In the genomic region with DNA sequence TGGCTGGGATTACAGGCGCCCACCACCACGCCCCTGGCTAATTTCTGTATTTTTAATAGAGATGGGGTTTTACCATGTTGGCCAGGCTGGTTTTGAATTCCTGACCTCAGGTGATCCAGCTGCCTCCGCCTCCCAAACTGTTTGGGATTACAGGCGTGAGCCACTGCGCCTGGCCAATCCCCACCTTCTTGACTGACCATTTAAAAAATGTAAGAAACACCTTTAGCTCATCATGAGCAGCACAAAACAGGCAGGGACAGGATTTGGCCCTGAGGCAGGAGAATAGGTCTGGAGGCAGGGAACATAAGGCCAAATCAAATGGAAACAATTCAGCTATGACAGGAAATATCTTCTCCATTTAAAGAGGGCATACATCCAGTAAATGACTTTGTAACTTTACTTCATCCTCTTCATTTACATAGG, we compare ENCODE assay signal across 9 cellular contexts. TPM values are rescaled to one million over a fixed set of nuclear protein-coding genes. Genes with fewer than 3 reads are reported as not detected.
A peak's percentile ranks its signal among the peaks of the same experiment; 100 is the strongest.
DNase-seq lines count a peak whose midpoint lies in the region; ATAC-seq, FAIRE-seq and TF ChIP-seq lines count a peak whose summit lies in the region.
"Had no signal": no experiment of that assay in that cellular context is flagged by ENCODE, and none has a peak within 500 bp of the region (broad histone marks: within the 10 kb centered on the region; RNA-seq: fewer than 3 reads in every experiment).

No MANE protein-coding gene starts in this region.

- peak overlapping the region; percentile 86 for H3K4me3 Mint-ChIP-seq in dendritic cell treated with granulocyte-macrophage colony-stimulating factor and Interleukin-4, amounts not matched to agents 40 ng/mL and 50 ng/mL, for 4 days
- H3K4me3 Mint-ChIP-seq in neural crest cell: peak overlapping the region; percentile 93

- peaks cover 17% of the 10 kb centered on the region for H3K4me1 Mint-ChIP-seq in dendritic cell treated with granulocyte-macrophage colony-stimulating factor and Interleukin-4, amounts not matched to agents 40 ng/mL and 50 ng/mL, for 4 days (ENCODE audit: low read depth)
- peaks cover 24% of the 10 kb centered on the region for H3K4me1 Mint-ChIP-seq in neural crest cell

- no peaks in the 10 kb centered on the region for H3K9me3 Mint-ChIP-seq in dendritic cell treated with granulocyte-macrophage colony-stimulating factor and Interleukin-4, amounts not matched to agents 40 ng/mL and 50 ng/mL, for 4 days
- H3K9me3 Mint-ChIP-seq in neural crest cell: no peaks in the 10 kb centered on the region

- intact Hi-C loops in dendritic cell treated with granulocyte-macrophage colony-stimulating factor and Interleukin-4, amounts not matched to agents 40 ng/mL and 50 ng/mL, for 4 days (cut with micrococcal nuclease): loop anchor here (1.0 to 2.0 kb wide), 2 partner anchors 13 to 19 kb away; partner anchors contain the start of genes IFI30 and RAB3A

- H3K4me3 ChIP-seq in BJ (ENCODE audit: low read depth, low read length): peak overlapping the region; percentile 64
- H3K4me3 ChIP-seq in MG63: peak overlapping the region; percentile 57

- CTCF ChIA-PET in BJ (lab: Yijun Ruan, JAX): interaction anchor here (0.7 to 2.8 kb wide), 14 partner anchors 9 to 137 kb away, joined by 3 to 49 read pairs (median 4); no protein-coding TSS in a partner anchor

- H3K36me3 Mint-ChIP-seq in dendritic cell treated with granulocyte-macrophage colony-stimulating factor and Interleukin-4, amounts not matched to agents 40 ng/mL and 50 ng/mL, for 4 days (ENCODE audit: low read depth): peaks cover 30% of the 10 kb centered on the region
- H3K36me3 Mint-ChIP-seq in neural crest cell (ENCODE audit: low read depth): no peaks in the 10 kb centered on the region

- H3K27me3 ChIP-seq in BJ (ENCODE audit: control insufficient read depth, insufficient read depth, low read length) (no peaks in the 10 kb centered on the region), MG63 (no peaks in the 10 kb centered on the region)

- ATAC-seq in HG03521 (IDR thresholded peaks at IDR 0.05; ENCODE audit: unreplicated experiment) (no peak), HG02759 (IDR thresholded peaks at IDR 0.05; ENCODE audit: unreplicated experiment) (no peak)

- TF ChIP-seq CTCF in BJ (IDR thresholded peaks at IDR 0.05; ENCODE audit: insufficient read depth, low read depth, low read length) (no peak), neural crest cell (conservative IDR thresholded peaks at IDR 0.05) (no peak)

- no peak for DNase-seq in BJ (ENCODE audit: low read depth)
- DNase-seq in MG63: no peak
- no peak for DNase-seq in neural crest cell (ENCODE audit: low read depth, low spot score)
- no peak for DNase-seq in foreskin melanocyte
- no peak for DNase-seq in frontal cortex (ENCODE audit: low spot score in 2 of 2)
- DNase-seq: NCI-H1092 had no signal

- H3K36me3 ChIP-seq in BJ (ENCODE audit: control insufficient read depth, insufficient read depth, low read length): peaks cover 4% of the 10 kb centered on the region; the same call in 1 of the 2 replicates
- H3K36me3 ChIP-seq in MG63: peaks cover 4% of the 10 kb centered on the region

- no peak for FAIRE-seq in frontal cortex (lab: Jason Lieb, UNC)

- POLR2A ChIA-PET in BJ (lab: Charles Lee): no interaction called here

- H3K27ac Mint-ChIP-seq in dendritic cell treated with granulocyte-macrophage colony-stimulating factor and Interleukin-4, amounts not matched to agents 40 ng/mL and 50 ng/mL, for 4 days: peak overlapping the region; percentile 92
- no peak overlapping the region for H3K27ac Mint-ChIP-seq in neural crest cell (ENCODE audit: unreplicated experiment)

- no peaks in the 10 kb centered on the region for H3K27me3 Mint-ChIP-seq in dendritic cell treated with granulocyte-macrophage colony-stimulating factor and Interleukin-4, amounts not matched to agents 40 ng/mL and 50 ng/mL, for 4 days
- peaks cover 5% of the 10 kb centered on the region for H3K27me3 Mint-ChIP-seq in neural crest cell (ENCODE audit: low read depth)

- H3K9me3 ChIP-seq in MG63: no peaks in the 10 kb centered on the region

RNA-seq across cellular contexts. Expression of gene MPV17L2, which starts 1.4 kb away (rescaled TPM):
- polyA plus RNA-seq in BJ (2011; rRNA removed): 13.3 and 25.0 TPM in 2 replicates
- polyA minus RNA-seq in BJ (2011; rRNA and poly(A)+ RNA removed): 12.3 and 15.1 TPM in 2 replicates
- 8.2 and 29.5 TPM in 2 replicates for total RNA-seq in MG63 (2014; rRNA removed; shearing (Covaris generic); ENCODE audit: low replicate concordance)
- total RNA-seq in neural crest cell (16.9 and 17.2 TPM in 2 replicates), frontal cortex (4.5 TPM)

RNA-seq across cellular contexts. Expression of gene RAB3A, which starts 12.2 kb away (rescaled TPM):
- 1.4 and 2.0 TPM in 2 replicates for polyA plus RNA-seq in BJ (2011; rRNA removed)
- 4.4 and 7.0 TPM in 2 replicates for polyA minus RNA-seq in BJ (2011; rRNA and poly(A)+ RNA removed)
- total RNA-seq in MG63 (2014; rRNA removed; shearing (Covaris generic); ENCODE audit: low replicate concordance): 0.99 TPM in 1 of 2 replicates, not detected in the other
- total RNA-seq in neural crest cell: 9.2 and 9.9 TPM in 2 replicates
- 42.0 TPM for total RNA-seq in frontal cortex

RNA-seq across cellular contexts. Expression of gene IFI30, which starts 18.0 kb away (rescaled TPM):
- 11.1 and 14.5 TPM in 2 replicates for polyA plus RNA-seq in BJ (2011; rRNA removed)
- polyA minus RNA-seq in BJ (2011; rRNA and poly(A)+ RNA removed): 1.6 and 4.0 TPM in 2 replicates
- total RNA-seq in MG63 (2014; rRNA removed; shearing (Covaris generic); ENCODE audit: low replicate concordance): 1.0 TPM in 1 of 2 replicates, not detected in the other
- total RNA-seq in neural crest cell: not detected in 2 replicates
- total RNA-seq in frontal cortex: 0.41 TPM

RNA-seq across cellular contexts. Expression of gene PDE4C, which starts 34.6 kb away (rescaled TPM):
- polyA plus RNA-seq in BJ (2011; rRNA removed): 0.06 and 0.12 TPM in 2 replicates
- polyA minus RNA-seq in BJ (2011; rRNA and poly(A)+ RNA removed): not detected in 2 replicates
- total RNA-seq in MG63 (2014; rRNA removed; shearing (Covaris generic); ENCODE audit: low replicate concordance): not detected in 2 replicates
- total RNA-seq in neural crest cell (0.09 and 0.25 TPM in 2 replicates), frontal cortex (1.2 TPM)

RNA-seq across cellular contexts. Expression of gene PIK3R2, which starts 38.7 kb away (rescaled TPM):
- 9.4 and 17.4 TPM in 2 replicates for polyA plus RNA-seq in BJ (2011; rRNA removed)
- 12.3 and 15.0 TPM in 2 replicates for polyA minus RNA-seq in BJ (2011; rRNA and poly(A)+ RNA removed)
- total RNA-seq in MG63 (2014; rRNA removed; shearing (Covaris generic); ENCODE audit: low replicate concordance): 4.2 and 13.2 TPM in 2 replicates
- total RNA-seq in neural crest cell: 72.5 and 74.8 TPM in 2 replicates
- total RNA-seq in frontal cortex: 24.9 TPM
